ENCODE assay signal across 32 cellular contexts in genomic region chr1:78792756-78793155, GRCh38.
"Had no signal": no experiment of that assay in that cellular context is flagged by ENCODE, and none has a peak within 500 bp of the region (broad histone marks: within the 10 kb centered on the region; RNA-seq: fewer than 3 reads in every experiment).

No MANE protein-coding gene starts in this region.

- H3K9me3 ChIP-seq: adrenal gland, breast epithelium, esophagus squamous epithelium, uterus had no signal

- H3K4me1 ChIP-seq: adrenal gland, breast epithelium, esophagus squamous epithelium, uterus had no signal

- FAIRE-seq: endometrium, keratinocyte had no signal

- H3K36me3 ChIP-seq: adrenal gland, breast epithelium, esophagus squamous epithelium, uterus had no signal

- H3K27me3 ChIP-seq: adrenal gland, breast epithelium, esophagus squamous epithelium, uterus had no signal

- ATAC-seq: left colon; right cardiac atrium; stimulated activated memory B cell treated with anti-CD40 and anti-IgM and Interleukin-4, amounts not matched to agents 10 μg/mL and 1 μg/mL and 100 μg/mL, for 72 hours; stimulated activated naive CD8-positive, alpha-beta T cell treated with anti-CD3 and anti-CD28 coated beads, Interleukin-15, amount 100 ng/mL, for 72 hours had no signal

- H3K27ac ChIP-seq: adrenal gland, breast epithelium, epithelial cell of prostate, esophagus squamous epithelium, skin epidermis, uterus had no signal

- DNase-seq: activated CD4-positive, alpha-beta memory T cell treated with anti-CD3 and anti-CD28 coated beads for 36 hours; activated CD4-positive, alpha-beta T cell treated with anti-CD3 and anti-CD28 coated beads, Interleukin-2, amount 10 ng/mL, durations not matched to agents 24 days and 14 days; activated CD4-positive, CD25-positive, alpha-beta regulatory T cell treated with anti-CD3 and anti-CD28 coated beads, Interleukin-2, amount 50 U/mL, for 72 hours; activated CD8-positive, alpha-beta memory T cell treated with anti-CD3 and anti-CD28 coated beads, Interleukin-2, amount 50 U/mL, for 4 hours; activated effector memory CD4-positive, alpha-beta T cell treated with anti-CD3 and anti-CD28 coated beads, Interleukin-2, amount 50 U/mL, for 16 hours; activated naive CD4-positive, alpha-beta T cell treated with anti-CD3 and anti-CD28 coated beads for 36 hours; activated naive CD8-positive, alpha-beta T cell treated with anti-CD3 and anti-CD28 coated beads for 36 hours; activated T-cell treated with anti-CD3 and anti-CD28 coated beads, Interleukin-2, amount 50 U/mL, for 1 hour; adrenal gland; central memory CD4-positive, alpha-beta T cell; dermis blood vessel endothelial cell; effector CD8-positive, alpha-beta T cell; esophagus squamous epithelium; head of caudate nucleus; hippocampal formation; left colon; mammary epithelial cell; posterior cingulate gyrus; right cardiac atrium; stimulated activated CD4-positive, alpha-beta T cell treated with anti-CD3 and anti-CD28 coated beads, Interleukin-1b, Interleukin-23, amount 100 ng/mL, for 48 hours; stimulated activated CD4-positive, alpha-beta T cell treated with anti-CD3 and anti-CD28 coated beads, Interleukin-4, amount 100 ng/mL, for 4 hours; stimulated activated CD8-positive, alpha-beta memory T cell treated with anti-CD3 and anti-CD28 coated beads, Interleukin-4, amount 100 ng/mL, for 48 hours; stimulated activated naive CD8-positive, alpha-beta T cell treated with anti-CD3 and anti-CD28 coated beads, Interleukin-15, amount 100 ng/mL, for 72 hours; substantia nigra; T-helper 9 cell; uterus had no signal

- H3K4me3 ChIP-seq: adrenal gland, breast epithelium, esophagus squamous epithelium, skin epidermis, uterus had no signal
